In the genomic region with DNA sequence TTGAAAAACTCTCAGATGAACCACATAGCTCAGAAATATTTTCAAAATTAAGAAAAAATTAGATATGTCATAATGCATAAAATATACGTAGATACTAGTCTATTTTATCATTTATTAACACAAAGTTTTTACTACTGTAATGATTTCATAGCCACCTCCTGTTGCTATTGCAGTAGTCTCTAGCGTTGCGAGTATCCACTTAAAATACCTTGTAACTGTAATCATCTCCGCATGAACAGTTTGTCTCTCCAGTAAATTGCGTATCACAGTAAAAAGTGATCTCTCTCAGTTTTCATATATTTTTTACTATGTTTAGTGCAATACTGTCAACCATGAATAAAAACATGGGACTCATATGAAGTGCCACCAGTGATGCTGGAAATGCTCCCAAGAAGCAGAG, we compare ENCODE assay signal across 4 cellular contexts.
"Had no signal": no experiment of that assay in that cellular context is flagged by ENCODE, and none has a peak within 500 bp of the region (broad histone marks: within the 10 kb centered on the region; RNA-seq: fewer than 3 reads in every experiment).

No MANE protein-coding gene starts in this region.

- H3K4me3 ChIP-seq: GM23338 had no signal

- ATAC-seq: GM23338 had no signal

- DNase-seq: H9, HCEC 1CT, IMR-90 had no signal

- H2AFZ ChIP-seq: GM23338 had no signal

- H3K4me2 ChIP-seq: GM23338 had no signal
